ENCODE assay signal across 14 cellular contexts in the genomic region with DNA sequence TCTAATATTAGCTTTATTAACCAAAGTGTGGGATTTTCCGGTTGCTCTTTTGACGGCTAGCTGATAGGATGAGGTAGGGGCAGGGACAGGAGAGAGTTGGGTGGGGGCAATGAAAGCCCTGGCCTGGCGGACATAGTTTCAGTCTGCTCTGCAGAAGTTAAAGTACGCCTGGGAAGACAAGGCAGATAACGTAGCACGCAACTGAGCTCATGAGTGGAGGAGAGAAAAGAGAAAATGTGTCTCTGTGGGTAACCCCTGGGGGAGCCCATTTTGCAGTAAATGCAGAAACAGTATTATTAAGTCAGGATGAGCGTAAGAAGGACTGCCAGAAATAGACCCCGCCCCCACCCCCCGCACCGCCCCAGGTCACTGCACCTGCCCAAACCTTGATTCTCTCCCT. TPM values are rescaled to one million over a fixed set of nuclear protein-coding genes. Genes with fewer than 3 reads are reported as not detected.
DNase-seq lines count a peak whose midpoint lies in the region; ATAC-seq, FAIRE-seq and TF ChIP-seq lines count a peak whose summit lies in the region.
"Had no signal": no experiment of that assay in that cellular context is flagged by ENCODE, and none has a peak within 500 bp of the region (broad histone marks: within the 10 kb centered on the region; RNA-seq: fewer than 3 reads in every experiment).

No MANE protein-coding gene starts in this region.

- H3K27ac ChIP-seq in liver (ENCODE audit: low read depth in 1 of 2, low read length in 2 of 2), result peak overlapping the region; percentile 92 to 93
- no peak overlapping the region for H3K27ac ChIP-seq in HepG2 (ENCODE audit: extremely low read length, insufficient read depth, low read length)
- H3K27ac ChIP-seq in rectal smooth muscle tissue (ENCODE audit: low read depth, low read length), result peak overlapping the region; percentile 98
- peak overlapping the region; percentile 98 for H3K27ac ChIP-seq in vagina

- H2AFZ ChIP-seq in HepG2 (ENCODE audit: low read length), result no peak overlapping the region

- CTCF ChIA-PET in HepG2 (lab: Yijun Ruan, JAX; ENCODE audit: low intra/inter-chr PET ratio, low total read pairs), result no interaction called here

- DNase-seq in HepG2 (ENCODE audit: low spot score) (no peak), fibroblast of pulmonary artery (ENCODE audit: low read depth) (no peak), vagina (ENCODE audit: extremely low spot score in 2 of 2) (no peak), activated gamma-delta T cell treated with Interleukin-2 at 50 U/mL for 16 hours (no peak)
- DNase-seq: activated CD4-positive, alpha-beta memory T cell treated with anti-CD3 and anti-CD28 coated beads, Interleukin-2, amount 10 ng/mL, durations not matched to agents 7 days and 5 days; activated naive CD4-positive, alpha-beta T cell treated with Interleukin-2 at 50 U/mL for 16 hours; cortex of kidney; NCI-H1048; NCI-H345 had no signal

- POLR2A ChIA-PET in HepG2 (lab: Yijun Ruan, JAX), result interaction anchor here (1.8 kb wide), 1 partner anchor 14 kb away, joined by 4 read pairs; no protein-coding TSS in a partner anchor

- H3K27me3 ChIP-seq in liver (ENCODE audit: control insufficient read depth in 4 of 4, insufficient read depth in 4 of 4, low read length in 3 of 4) (no peaks in the 10 kb centered on the region), HepG2 (ENCODE audit: control insufficient read depth in 1 of 2, insufficient read depth in 2 of 2, low read length in 2 of 2) (no peaks in the 10 kb centered on the region; a peak in 2 of 5 replicates), rectal smooth muscle tissue (ENCODE audit: control insufficient read depth, insufficient read depth, low read length) (no peaks in the 10 kb centered on the region), vagina (no peaks in the 10 kb centered on the region)

- TF ChIP-seq CTCF in liver (IDR thresholded peaks at IDR 0.05; ENCODE audit: low read depth, low read length, missing input control), result no peak
- TF ChIP-seq CTCF in HepG2 (CRISPR knock-in tag; IDR thresholded peaks at IDR 0.05), result no peak
- TF ChIP-seq CTCF in fibroblast of pulmonary artery (IDR thresholded peaks at IDR 0.05; ENCODE audit: low read length, missing control alignments), result no peak
- TF ChIP-seq CTCF in vagina (IDR thresholded peaks at IDR 0.05), result no peak

- 94% methylated on average over 10 of the region's 10 CpGs for WGBS in liver
- 76% methylated on average over 10 of the region's 10 CpGs for WGBS in HepG2 (ENCODE audit: low lambda C conversion rate)

- H3K4me2 ChIP-seq in HepG2 (ENCODE audit: low read depth, low read length), result no peak overlapping the region

- H3K4me3 ChIP-seq in liver (ENCODE audit: low read depth in 1 of 3, low read length in 3 of 3) (no peak overlapping the region), HepG2 (replicated peaks in 1 of 3; ENCODE audit: insufficient read depth in 1 of 3, low read depth in 2 of 3, low read length in 3 of 3) (no peak overlapping the region), fibroblast of pulmonary artery (replicated peaks; ENCODE audit: low read depth, low read length) (peak overlapping the region; percentile 42), rectal smooth muscle tissue (ENCODE audit: low read length) (peak overlapping the region; percentile 19), vagina (peak overlapping the region in 1 of 2 donors; percentile 24)

- in situ Hi-C loops in HepG2 (cut with HindIII; ENCODE audit: extremely low pct_ligation_motif_present, low pct_unique_long_range_greater_than_20kb), result no loop called here

- H3K79me2 ChIP-seq in HepG2 (ENCODE audit: insufficient read depth, low read length), result no peaks in the 10 kb centered on the region

- H3K4me1 ChIP-seq in liver (ENCODE audit: control insufficient read depth in 4 of 4, insufficient read depth in 4 of 4, low read length in 3 of 4), result peaks cover 12 to 41% (median 31%) of the 10 kb centered on the region in 4 donors
- peaks cover 53% of the 10 kb centered on the region for H3K4me1 ChIP-seq in HepG2 (ENCODE audit: insufficient read depth, low read length)
- H3K4me1 ChIP-seq in rectal smooth muscle tissue (ENCODE audit: control insufficient read depth, insufficient read depth, low read length), result peaks cover 63% of the 10 kb centered on the region
- peaks cover 68% of the 10 kb centered on the region for H3K4me1 ChIP-seq in vagina

- no peak for FAIRE-seq in HepG2 (lab: Jason Lieb, UNC)

- H3K9me3 ChIP-seq in liver (ENCODE audit: control insufficient read depth in 4 of 4, low read length in 3 of 4), result no peaks in the 10 kb centered on the region
- no peaks in the 10 kb centered on the region for H3K9me3 ChIP-seq in HepG2 (ENCODE audit: low read length)
- H3K9me3 ChIP-seq in vagina, result no peaks in the 10 kb centered on the region

- BruUV-seq in HepG2 (replicated peaks; lab: Mats Ljungman, UMichigan), result no TSS peak

- ATAC-seq in HepG2 (no peak), GM19023 (IDR thresholded peaks at IDR 0.05; ENCODE audit: unreplicated experiment) (no peak), HG03159 (IDR thresholded peaks at IDR 0.05; ENCODE audit: unreplicated experiment) (no peak)
- ATAC-seq: Panc1 had no signal

- TF ChIP-seq POLR2A in HepG2 (IDR thresholded peaks at IDR 0.05; ENCODE audit: insufficient read depth in 1 of 2, low read depth in 2 of 2, low read length in 2 of 2) (no peak), vagina (IDR thresholded peaks at IDR 0.05) (no peak)

- TF ChIP-seq EP300 in HepG2 (IDR thresholded peaks at IDR 0.05; ENCODE audit: low read depth in 2 of 2, low read length in 2 of 2), result no peak
- no peak for TF ChIP-seq EP300 in HepG2 (CRISPR knock-in tag; IDR thresholded peaks at IDR 0.05; ENCODE audit: borderline replicate concordance)

- H3K9ac ChIP-seq in liver (ENCODE audit: low read depth in 1 of 2, low read length in 2 of 2), result no peak overlapping the region
- no peak overlapping the region for H3K9ac ChIP-seq in HepG2 (ENCODE audit: insufficient read depth, low read depth, low read length)
- H3K9ac ChIP-seq in rectal smooth muscle tissue (ENCODE audit: low read length), result no peak overlapping the region

- TF ChIP-seq RAD21 in liver (IDR thresholded peaks at IDR 0.05), result no peak
- TF ChIP-seq RAD21 in HepG2 (CRISPR knock-in tag; IDR thresholded peaks at IDR 0.05), result no peak

- H3K36me3 ChIP-seq in liver (ENCODE audit: control insufficient read depth in 4 of 4, insufficient read depth in 3 of 4, low read depth in 1 of 4, low read length in 3 of 4), result no peaks in the 10 kb centered on the region
- H3K36me3 ChIP-seq in HepG2 (replicated peaks in 1 of 2; ENCODE audit: control insufficient read depth in 1 of 2, insufficient read depth in 2 of 2, low read length in 2 of 2), result no peaks in the 10 kb centered on the region
- H3K36me3 ChIP-seq in rectal smooth muscle tissue (ENCODE audit: control insufficient read depth, insufficient read depth, low read length), result no peaks in the 10 kb centered on the region
- no peaks in the 10 kb centered on the region for H3K36me3 ChIP-seq in vagina

- intact Hi-C loops in HepG2 (cut with micrococcal nuclease; ENCODE audit: unreplicated experiment), result no loop called here
- intact Hi-C loops in vagina (cut with DNase I), result loop anchor here (2.0 to 10.0 kb wide), 4 partner anchors 33 to 454 kb away; partner anchors contain the start of gene IRF2BP2

- H4K20me1 ChIP-seq in HepG2 (ENCODE audit: insufficient read depth, low read length), result no peaks in the 10 kb centered on the region

TF ChIP-seq in liver, 16 proteins besides CTCF, POLR2A, EP300 and RAD21 (continues in another document):
- TF ChIP-seq HNF4A (conservative IDR thresholded peaks at IDR 0.05), result no peak
- TF ChIP-seq MAX (IDR thresholded peaks at IDR 0.05), result no peak
- no peak for TF ChIP-seq HNF4G (IDR thresholded peaks at IDR 0.05)
- TF ChIP-seq FOXA2 (IDR thresholded peaks at IDR 0.05), result no peak
- TF ChIP-seq NR2F2 (IDR thresholded peaks at IDR 0.05), result no peak
- no peak for TF ChIP-seq FOXA1 (IDR thresholded peaks at IDR 0.05)

TF ChIP-seq in HepG2, 621 proteins besides CTCF, POLR2A, EP300 and RAD21 (continues in another document):
- TF ChIP-seq ZBTB7A (CRISPR knock-in tag; IDR thresholded peaks at IDR 0.05) (no peak), MYPOP (CRISPR knock-in tag; IDR thresholded peaks at IDR 0.05) (no peak)

RNA-seq across cellular contexts. Expression of gene TARBP1, which starts 51.7 kb away (rescaled TPM):
- total RNA-seq in liver (10 to 100 TPM; 11.9 to 17.6 TPM), HepG2 (2016; rRNA removed; fragmentation: Illumina TruSeq; extraction: Trizol) (31.0 and 37.7 TPM in 2 replicates), vagina (20.9 TPM)
- polyA plus RNA-seq in liver (1 to 10 TPM; 4.1 to 6.4 TPM), HepG2 (2011; rRNA removed) (58.7 and 67.0 TPM in 2 replicates)
- total RNA-seq in HepG2 (2016; cell fraction: cytosol; rRNA removed; fragmentation: Illumina TruSeq; extraction: Trizol; ENCODE audit: low read depth), result 8.0 and 10.9 TPM in 2 replicates
- 33.0 and 39.2 TPM in 2 replicates for total RNA-seq in HepG2 (2016; cell fraction: insoluble cytoplasmic fraction; rRNA removed; fragmentation: Illumina TruSeq; extraction: Trizol)
- 9.9 and 14.5 TPM in 2 replicates for total RNA-seq in HepG2 (2016; cell fraction: membrane; rRNA removed; fragmentation: Illumina TruSeq; extraction: Trizol)
- total RNA-seq in HepG2 (2016; cell fraction: nucleus; rRNA removed; fragmentation: Illumina TruSeq; extraction: Trizol), result 49.3 and 51.0 TPM in 2 replicates
- polyA plus RNA-seq in HepG2 (2011; cell fraction: cytosol; rRNA removed), result 15.2 and 18.3 TPM in 2 replicates
- polyA plus RNA-seq in HepG2 (2011; cell fraction: nucleus; rRNA removed), result 127 and 145 TPM in 2 replicates
- polyA plus RNA-seq in HepG2 (2012), result 31.2 and 34.3 TPM in 2 replicates
- polyA plus RNA-seq in HepG2 (2016; cell fraction: cytosol; fragmentation: Illumina TruSeq; extraction: Trizol; ENCODE audit: low read depth), result 1.00 and 1.2 TPM in 2 replicates
- polyA plus RNA-seq in HepG2 (2016; cell fraction: insoluble cytoplasmic fraction; fragmentation: Illumina TruSeq; extraction: Trizol; ENCODE audit: low read depth), result 26.8 and 27.3 TPM in 2 replicates
- polyA plus RNA-seq in HepG2 (2016; cell fraction: membrane; fragmentation: Illumina TruSeq; extraction: Trizol; ENCODE audit: low read depth), result 3.6 and 4.1 TPM in 2 replicates
- polyA plus RNA-seq in HepG2 (2016; cell fraction: nucleus; fragmentation: Illumina TruSeq; extraction: Trizol; ENCODE audit: insufficient read depth, low read depth), result 121 and 134 TPM in 2 replicates
- 15.4 and 29.8 TPM in 2 replicates for polyA minus RNA-seq in HepG2 (2011; rRNA and poly(A)+ RNA removed; ENCODE audit: low replicate concordance)
- 10.9 and 11.5 TPM in 2 replicates for polyA minus RNA-seq in HepG2 (2011; cell fraction: cytosol; rRNA and poly(A)+ RNA removed)
- polyA minus RNA-seq in HepG2 (2011; cell fraction: nucleus; rRNA and poly(A)+ RNA removed), result 73.5 and 78.7 TPM in 2 replicates

Comparison
In these comparisons a context has a peak if more than half of its experiments do, and no peak if none do; other contexts are left out.
1. H3K4me3 ChIP-seq: peak in fibroblast of pulmonary artery (single experiment) and rectal smooth muscle tissue (single experiment); none in liver (0 of 3) and HepG2 (0 of 3).